In genomic region chr20:48620486-48621255, GRCh38 we compare ENCODE assay signal across 8 cellular contexts.
DNase-seq lines count a peak whose midpoint lies in the region; ATAC-seq and TF ChIP-seq lines count a peak whose summit lies in the region.

No MANE protein-coding gene starts in this region.

- DNase-seq in DMS79 treated with DMSO at 0.1 percent for 48 hours (lab: John Stamatoyannopoulos, UW) (peak; percentile 85), NCI-H748 (lab: John Stamatoyannopoulos, UW; ENCODE audit: unreplicated experiment) (peak; percentile 80), ecto neural progenitor cell (ENCODE audit: low spot score) (peak; percentile 94), lower leg skin (ENCODE audit: low spot score in 2 of 2) (peak; percentile 73 to 95)
- peak; percentile 83 for DNase-seq in activated CD4-positive, alpha-beta memory T cell treated with anti-CD3 and anti-CD28 coated beads for 36 hours
- peak; percentile 73 for DNase-seq in stimulated activated CD4-positive, alpha-beta T cell treated with anti-CD3 and anti-CD28 coated beads, Interleukin-4, amount 100 ng/mL, for 24 hours

- WGBS in lower leg skin, 2 donors: 5 to 6% methylated on average over 22 to 24 of the region's 24 CpGs

- ATAC-seq in HG03439 (IDR thresholded peaks at IDR 0.05; ENCODE audit: unreplicated experiment) (peak; percentile 57), HG02571 (IDR thresholded peaks at IDR 0.05; ENCODE audit: unreplicated experiment) (no peak)

- H3K27ac Mint-ChIP-seq in activated CD4-positive, alpha-beta memory T cell treated with anti-CD3 and anti-CD28 coated beads for 36 hours: no peak overlapping the region

- no peak overlapping the region for H3K4me3 ChIP-seq in lower leg skin (ENCODE audit: low read depth, poor library complexity, severe bottlenecking)

- TF ChIP-seq POLR2A in lower leg skin (IDR thresholded peaks at IDR 0.05): no peak

- intact Hi-C loops in activated CD4-positive, alpha-beta memory T cell treated with anti-CD3 and anti-CD28 coated beads for 36 hours (cut with micrococcal nuclease): loop anchor here (1.0 to 5.0 kb wide), 4 partner anchors 834 to 958 kb away; no protein-coding TSS in a partner anchor
- intact Hi-C loops in lower leg skin (cut with DNase I; ENCODE audit: low total_unique reads): loop anchor here (2.0 to 5.0 kb wide), 3 partner anchors 838 to 958 kb away; no protein-coding TSS in a partner anchor

- H3K36me3 Mint-ChIP-seq in activated CD4-positive, alpha-beta memory T cell treated with anti-CD3 and anti-CD28 coated beads for 36 hours: peaks cover 1% of the 10 kb centered on the region

- H3K4me3 Mint-ChIP-seq in activated CD4-positive, alpha-beta memory T cell treated with anti-CD3 and anti-CD28 coated beads for 36 hours: peak overlapping the region; percentile 20

- CTCF ChIA-PET in activated CD4-positive, alpha-beta memory T cell treated with anti-CD3 and anti-CD28 coated beads for 36 hours (lab: Charles Lee): interaction anchor here (0.6 to 3.8 kb wide), 74 partner anchors 9 to 1870 kb away, joined by 3 to 67 read pairs (median 3); no protein-coding TSS in a partner anchor

- TF ChIP-seq CTCF in lower leg skin (IDR thresholded peaks at IDR 0.05): peak in 1 of 3 donors; percentile 93

- POLR2A ChIA-PET in activated CD4-positive, alpha-beta memory T cell treated with anti-CD3 and anti-CD28 coated beads for 36 hours (lab: Charles Lee): no interaction called here

- no peaks in the 10 kb centered on the region for H3K9me3 Mint-ChIP-seq in activated CD4-positive, alpha-beta memory T cell treated with anti-CD3 and anti-CD28 coated beads for 36 hours

- H3K4me1 Mint-ChIP-seq in activated CD4-positive, alpha-beta memory T cell treated with anti-CD3 and anti-CD28 coated beads for 36 hours (ENCODE audit: low read depth): peaks cover 12% of the 10 kb centered on the region

- H3K27me3 Mint-ChIP-seq in activated CD4-positive, alpha-beta memory T cell treated with anti-CD3 and anti-CD28 coated beads for 36 hours: no peaks in the 10 kb centered on the region
